ENCODE assay signal across 19 cellular contexts in genomic region chr5:9405196-9405754, GRCh38.
DNase-seq lines count a peak whose midpoint lies in the region; ATAC-seq, FAIRE-seq and TF ChIP-seq lines count a peak whose summit lies in the region.
"Had no signal": no experiment of that assay in that cellular context is flagged by ENCODE, and none has a peak within 500 bp of the region (broad histone marks: within the 10 kb centered on the region; RNA-seq: fewer than 3 reads in every experiment).

No MANE protein-coding gene starts in this region.

- H3K4me3 Mint-ChIP-seq in activated CD4-positive, alpha-beta T cell treated with anti-CD3 and anti-CD28 coated beads for 36 hours: no peak overlapping the region
- H3K4me3 Mint-ChIP-seq: CD14-positive monocyte, memory B cell, nephron progenitor cell had no signal

- POLR2A ChIA-PET in activated CD4-positive, alpha-beta T cell treated with anti-CD3 and anti-CD28 coated beads for 36 hours (lab: Charles Lee): no interaction called here

- H3K27ac ChIP-seq in pancreas: peak overlapping the region in 3 of 4 donors; percentile 46 to 78 (median 68)
- H3K27ac ChIP-seq: 22Rv1, epithelial cell of prostate had no signal

- H3K4me1 Mint-ChIP-seq in activated CD4-positive, alpha-beta T cell treated with anti-CD3 and anti-CD28 coated beads for 36 hours: no peaks in the 10 kb centered on the region
- H3K4me1 Mint-ChIP-seq: memory B cell had no signal

- DNase-seq in activated CD4-positive, alpha-beta T cell treated with anti-CD3 and anti-CD28 coated beads for 36 hours: no peak
- DNase-seq in activated CD4-positive, alpha-beta T cell treated with anti-CD3 and anti-CD28 coated beads, Interleukin-2, amount 50 U/mL, for 4 hours: no peak
- DNase-seq in pancreas (no peak), COLO829 (ENCODE audit: low spot score) (no peak), HAP-1 (ENCODE audit: low spot score in 2 of 2) (no peak), NCI-H187 treated with DMSO at 0.1 percent for 48 hours (lab: John Stamatoyannopoulos, UW) (no peak)
- DNase-seq: activated gamma-delta T cell, anterior cingulate cortex, NCI-H2029, NCI-H526, nephron progenitor cell, OCI-M1 had no signal

- no peak for TF ChIP-seq CTCF in pancreas (IDR thresholded peaks at IDR 0.05)

- in situ Hi-C loops in HAP-1 (cut with MboI; ENCODE audit: low sequenced_read_pairs): no loop called here

- CTCF ChIA-PET in activated CD4-positive, alpha-beta T cell treated with anti-CD3 and anti-CD28 coated beads for 36 hours (lab: Charles Lee): no interaction called here

- 81 to 92% methylated on average over 1 of the region's 1 CpG for WGBS in pancreas, 2 donors

- no peak for FAIRE-seq in pancreas (lab: Jason Lieb, UNC)
- FAIRE-seq: colon had no signal

- H3K9me3 ChIP-seq in pancreas: no peaks in the 10 kb centered on the region
- no peaks in the 10 kb centered on the region for H3K9me3 ChIP-seq in HAP-1

- H3K36me3 ChIP-seq in pancreas (no peaks in the 10 kb centered on the region), HAP-1 (replicated peaks) (no peaks in the 10 kb centered on the region)

- H3K4me3 ChIP-seq in pancreas (no peak overlapping the region), HAP-1 (no peak overlapping the region)

- intact Hi-C loops in activated CD4-positive, alpha-beta T cell treated with anti-CD3 and anti-CD28 coated beads for 36 hours (cut with DNase I, micrococcal nuclease): no loop called here
- intact Hi-C loops in pancreas (cut with DNase I): no loop called here

- no peak overlapping the region for H3K27ac Mint-ChIP-seq in activated CD4-positive, alpha-beta T cell treated with anti-CD3 and anti-CD28 coated beads for 36 hours
- H3K27ac Mint-ChIP-seq: CD14-positive monocyte, memory B cell, nephron progenitor cell had no signal

- H3K4me1 ChIP-seq in pancreas (peaks cover 5 to 28% (median 21%) of the 10 kb centered on the region in 3 donors), HAP-1 (no peaks in the 10 kb centered on the region)

- peaks cover 3% of the 10 kb centered on the region for H3K9me3 Mint-ChIP-seq in activated CD4-positive, alpha-beta T cell treated with anti-CD3 and anti-CD28 coated beads for 36 hours (ENCODE audit: low read depth)

- H3K27me3 ChIP-seq in pancreas: no peaks in the 10 kb centered on the region
- H3K27me3 ChIP-seq in HAP-1 (ENCODE audit: low read depth): no peaks in the 10 kb centered on the region

- no peaks in the 10 kb centered on the region for H3K27me3 Mint-ChIP-seq in activated CD4-positive, alpha-beta T cell treated with anti-CD3 and anti-CD28 coated beads for 36 hours
- H3K27me3 Mint-ChIP-seq: memory B cell had no signal

- peak; percentile 49 for ATAC-seq in activated CD4-positive, alpha-beta T cell treated with anti-CD3 and anti-CD28 coated beads for 36 hours
- ATAC-seq in GM21717 (IDR thresholded peaks at IDR 0.05; ENCODE audit: unreplicated experiment) (peak; percentile 70), HG03103 (IDR thresholded peaks at IDR 0.05; ENCODE audit: low read depth, unreplicated experiment) (peak; percentile 61), pancreas (no peak)

- H3K36me3 Mint-ChIP-seq in activated CD4-positive, alpha-beta T cell treated with anti-CD3 and anti-CD28 coated beads for 36 hours (ENCODE audit: low read depth): no peaks in the 10 kb centered on the region
- H3K36me3 Mint-ChIP-seq: CD14-positive monocyte, memory B cell had no signal

Comparison
In these comparisons a context has a peak if more than half of its experiments do, and no peak if none do; other contexts are left out.
1. ATAC-seq: peak in activated CD4-positive, alpha-beta T cell treated with anti-CD3 and anti-CD28 coated beads for 36 hours (single experiment), GM21717 (single experiment) and HG03103 (single experiment); none in pancreas (0 of 4).